27 cellular contexts compared by ENCODE assay signal in the genomic region with DNA sequence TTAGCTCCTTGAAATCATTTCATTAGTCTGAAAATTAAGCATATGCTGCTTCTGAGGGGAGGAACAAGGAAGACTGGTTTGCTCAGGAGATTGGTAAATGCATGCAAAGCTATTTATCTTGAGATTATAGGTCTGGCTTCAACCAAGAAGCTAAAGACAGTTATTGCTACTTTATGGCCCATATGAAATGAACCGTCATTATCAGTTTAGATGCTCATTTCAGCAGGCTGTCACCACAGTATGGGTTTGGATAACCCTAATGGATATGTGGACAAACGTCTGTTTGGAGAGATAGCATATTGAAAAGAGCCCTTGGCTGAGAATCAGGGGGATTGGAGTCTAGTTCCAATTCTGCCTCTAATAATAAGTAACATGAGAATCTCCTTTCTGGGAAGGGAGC.
"Had no signal": no experiment of that assay in that cellular context is flagged by ENCODE, and none has a peak within 500 bp of the region (broad histone marks: within the 10 kb centered on the region; RNA-seq: fewer than 3 reads in every experiment).

No MANE protein-coding gene starts in this region.

- DNase-seq: effector memory CD8-positive, alpha-beta T cell; erythroblast; esophagus squamous epithelium; foreskin melanocyte; glutamatergic neuron; heart right ventricle; hippocampal formation; left cardiac atrium; left lung; mesenchymal stem cell; midbrain; naive thymus-derived CD8-positive, alpha-beta T cell; nephron progenitor cell; occipital lobe; ovary; posterior cingulate gyrus; psoas muscle; right cardiac atrium; sigmoid colon; stimulated activated CD4-positive, alpha-beta T cell treated with anti-CD3 and anti-CD28 coated beads, Interleukin-2, amount 100 ng/mL, for 24 hours; stimulated activated CD4-positive, alpha-beta T cell treated with anti-CD3 and anti-CD28 coated beads, Interleukin-4, amount 100 ng/mL, for 24 hours; stimulated activated naive CD4-positive, alpha-beta T cell treated with Interleukin-2 at 50 U/mL for 16 hours; stomach; thyroid gland; trophoblast cell had no signal

- H3K9me3 ChIP-seq: esophagus squamous epithelium, heart right ventricle, left lung, ovary, psoas muscle, sigmoid colon, stomach, thyroid gland, vagina had no signal

- H3K4me1 ChIP-seq: psoas muscle, thyroid gland, vagina had no signal

- H3K4me3 ChIP-seq: esophagus squamous epithelium, heart right ventricle, left lung, ovary, psoas muscle, sigmoid colon, stomach, thyroid gland, vagina had no signal

- H3K27me3 ChIP-seq: esophagus squamous epithelium, heart right ventricle, left lung, ovary, sigmoid colon, stomach, thyroid gland, vagina had no signal

- H3K36me3 ChIP-seq: esophagus squamous epithelium, heart right ventricle, left lung, ovary, sigmoid colon, stomach, thyroid gland, vagina had no signal

- ATAC-seq: effector memory CD8-positive, alpha-beta T cell; heart right ventricle; left cardiac atrium; left lung; naive thymus-derived CD8-positive, alpha-beta T cell; psoas muscle; right cardiac atrium; stimulated activated effector memory CD8-positive, alpha-beta T cell treated with anti-CD3 and anti-CD28 coated beads, Interleukin-12 subunit alpha, Interleukin-12 subunit beta, amount 100 ng/mL, for 72 hours had no signal

- H3K27ac ChIP-seq: esophagus squamous epithelium, heart right ventricle, left lung, ovary, psoas muscle, sigmoid colon, stomach, thyroid gland, vagina had no signal
